Comparison of ENCODE assay signal across 1 cellular context in genomic region chr5:134468921-134469400, GRCh38.
TF ChIP-seq lines count a peak whose summit lies in the region.

No MANE protein-coding gene starts in this region.

TF ChIP-seq in K562, 482 proteins besides CTCF, POLR2A, EP300 and RAD21:
- TF ChIP-seq KHSRP (IDR thresholded peaks at IDR 0.05) (no peak), ZNF174 (CRISPR knock-in tag; IDR thresholded peaks at IDR 0.05) (no peak), ILF3 (IDR thresholded peaks at IDR 0.05; ENCODE audit: borderline replicate concordance) (no peak), NBN (IDR thresholded peaks at IDR 0.05; ENCODE audit: low read depth) (no peak), E2F5 (CRISPR knock-in tag; IDR thresholded peaks at IDR 0.05) (no peak), ZNF408 (CRISPR knock-in tag; IDR thresholded peaks at IDR 0.05; ENCODE audit: low read depth) (no peak), ZBTB49 (CRISPR knock-in tag; IDR thresholded peaks at IDR 0.05; ENCODE audit: borderline replicate concordance) (no peak), RBM22 (IDR thresholded peaks at IDR 0.05; ENCODE audit: low read depth, low read length, poor library complexity, severe bottlenecking) (no peak), SMARCA4 (IDR thresholded peaks at IDR 0.05) (no peak), TRIM25 (IDR thresholded peaks at IDR 0.05; ENCODE audit: borderline replicate concordance) (no peak), CHD1 (IDR thresholded peaks at IDR 0.05; ENCODE audit: low read length) (no peak), ZBTB2 (IDR thresholded peaks at IDR 0.05) (no peak), PURB (CRISPR knock-in tag; IDR thresholded peaks at IDR 0.05; ENCODE audit: low read depth) (no peak), ZNF324 (CRISPR knock-in tag; IDR thresholded peaks at IDR 0.05) (no peak), HES1 (IDR thresholded peaks at IDR 0.05; ENCODE audit: low read depth) (no peak), SPI1 (IDR thresholded peaks at IDR 0.05; ENCODE audit: borderline replicate concordance, low read depth, low read length) (no peak), MAFK (IDR thresholded peaks at IDR 0.05; ENCODE audit: low read length) (no peak), XRCC5 (IDR thresholded peaks at IDR 0.05; ENCODE audit: low read depth, low read length) (no peak), LARP7 (IDR thresholded peaks at IDR 0.05) (no peak), PPARD (CRISPR knock-in tag; IDR thresholded peaks at IDR 0.05) (no peak)
